10 cellular contexts compared by ENCODE assay signal in the genomic region with DNA sequence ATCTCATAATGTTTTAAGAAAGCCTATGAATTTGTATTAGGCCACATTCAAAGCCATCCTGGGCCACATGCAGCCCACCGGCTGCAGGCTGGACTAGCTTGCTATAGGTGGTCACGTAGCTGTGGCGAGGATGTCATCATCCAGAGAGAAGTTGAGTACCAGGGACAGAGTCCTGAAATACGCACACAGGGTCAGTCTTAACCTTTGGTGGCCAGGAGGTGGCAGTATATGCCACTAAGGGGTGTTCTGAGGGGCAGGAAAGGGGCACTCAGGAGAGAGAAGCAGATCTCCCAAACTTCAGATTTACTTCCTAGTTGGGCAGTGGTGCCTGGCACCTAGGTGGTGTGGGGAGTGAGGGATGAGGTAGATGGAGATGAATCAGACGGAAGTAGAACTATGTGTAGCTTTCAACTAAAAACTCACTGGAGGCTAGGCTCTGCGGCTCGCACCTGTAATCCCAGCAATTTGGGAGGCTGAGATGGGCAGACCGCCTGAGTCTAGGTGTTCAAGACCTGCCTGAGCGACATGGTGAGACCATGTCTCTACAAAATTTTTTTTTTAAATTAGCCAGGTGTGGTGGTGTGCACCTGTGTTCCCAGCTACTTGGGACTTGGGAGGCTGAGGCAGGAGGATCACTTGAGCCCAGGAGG. TPM values are rescaled to one million over a fixed set of nuclear protein-coding genes. Genes with fewer than 3 reads are reported as not detected.
DNase-seq lines count a peak whose midpoint lies in the region; ATAC-seq, FAIRE-seq and TF ChIP-seq lines count a peak whose summit lies in the region.
"Had no signal": no experiment of that assay in that cellular context is flagged by ENCODE, and none has a peak within 500 bp of the region (broad histone marks: within the 10 kb centered on the region; RNA-seq: fewer than 3 reads in every experiment).

No MANE protein-coding gene starts in this region.

- intact Hi-C loops in Calu3 (cut with micrococcal nuclease; ENCODE audit: unreplicated experiment): loop anchor here (1.0 to 5.0 kb wide), 2 partner anchors 36 to 151 kb away; no protein-coding TSS in a partner anchor

- no peaks in the 10 kb centered on the region for H3K9me3 Mint-ChIP-seq in Calu3 (ENCODE audit: low read depth, unreplicated experiment)
- H3K9me3 Mint-ChIP-seq: IgD-negative memory B cell had no signal

- no peak overlapping the region for H3K27ac Mint-ChIP-seq in Calu3 (ENCODE audit: unreplicated experiment)
- H3K27ac Mint-ChIP-seq: IgD-negative memory B cell had no signal

- H3K4me3 Mint-ChIP-seq in Calu3 (ENCODE audit: low read depth, unreplicated experiment): no peak overlapping the region
- H3K4me3 Mint-ChIP-seq: IgD-negative memory B cell had no signal

- CTCF ChIA-PET in Calu3 (lab: Charles Lee): interaction anchor here (0.6 to 3.8 kb wide), 8 partner anchors 10 to 91 kb away, joined by 4 to 51 read pairs (median 6); no protein-coding TSS in a partner anchor
- CTCF ChIA-PET in HEK293T (lab: Yijun Ruan, JAX): interaction anchor here (0.6 to 7.0 kb wide), 17 partner anchors 9 to 1082 kb away, joined by 3 to 114 read pairs (median 3); no protein-coding TSS in a partner anchor

- POLR2A ChIA-PET in HEK293T (lab: Yijun Ruan, JAX): no interaction called here

- no peak overlapping the region for H3K4me3 ChIP-seq in epithelial cell of esophagus (ENCODE audit: low read length)

- peaks cover 29% of the 10 kb centered on the region for H3K4me1 Mint-ChIP-seq in Calu3 (ENCODE audit: low read depth, unreplicated experiment)

- no peak for FAIRE-seq in urothelium cell line (lab: Jason Lieb, UNC)

- DNase-seq in Calu3: peak; percentile 73
- DNase-seq in HEK293T (ENCODE audit: extremely low spot score): peak; percentile 86
- DNase-seq in NCI-H460 (ENCODE audit: extremely low read depth, low read depth): peak; percentile 72
- peak; percentile 29 to 46 for DNase-seq in activated CD4-positive, alpha-beta T cell treated with anti-CD3 and anti-CD28 coated beads, Interleukin-2, amount 50 U/mL, for 48 hours
- peak; percentile 67 for DNase-seq in epithelial cell of esophagus (ENCODE audit: low read depth)
- DNase-seq in middle frontal gyrus (ENCODE audit: extremely low spot score, low spot score): peak; percentile 31
- DNase-seq in urothelium cell line (ENCODE audit: low spot score): peak; percentile 74

- no peak for ATAC-seq in GM18511 (IDR thresholded peaks at IDR 0.05; ENCODE audit: unreplicated experiment)

- peaks cover 4% of the 10 kb centered on the region for H3K36me3 Mint-ChIP-seq in Calu3 (ENCODE audit: insufficient read depth, unreplicated experiment)

- peaks cover 61% of the 10 kb centered on the region for H3K27me3 Mint-ChIP-seq in Calu3 (ENCODE audit: unreplicated experiment)

- TF ChIP-seq CTCF in Calu3 (IDR thresholded peaks at IDR 0.05; ENCODE audit: unreplicated experiment) (peak; percentile 92), epithelial cell of esophagus (IDR thresholded peaks at IDR 0.05; ENCODE audit: insufficient read depth, low read depth, low read length, missing control alignments) (peak; percentile 77)

- BruUV-seq in Calu3 (replicated peaks; lab: Mats Ljungman, UMichigan): no TSS peak

TF ChIP-seq in HEK293T, 16 proteins besides CTCF, POLR2A, EP300 and RAD21:
- no peak for TF ChIP-seq NFRKB (IDR thresholded peaks at IDR 0.05)
- peak; percentile 35; the same call in 1 of the 2 replicates for TF ChIP-seq CTBP1 (IDR thresholded peaks at IDR 0.05; ENCODE audit: borderline replicate concordance)
- TF ChIP-seq FOXA1 (IDR thresholded peaks at IDR 0.05): no peak
- no peak for TF ChIP-seq BHLHE40 (IDR thresholded peaks at IDR 0.05; ENCODE audit: borderline replicate concordance)

RNA-seq across cellular contexts. Expression of a gene that starts 16.3 kb away (rescaled TPM):
- total RNA-seq in Calu3 (2022): 42.1 and 44.0 TPM in 2 replicates
- 0.06 and 0.27 TPM in 2 replicates for total RNA-seq in NCI-H460 (2014; rRNA removed; shearing (Covaris generic))
- 0.56 and 0.84 TPM in 2 replicates for polyA plus RNA-seq in NCI-H460 (2014; cell fraction: nucleus; rRNA removed)

RNA-seq across cellular contexts. Expression of a gene that starts 32.4 kb away (rescaled TPM):
- total RNA-seq in Calu3 (2022): 14.2 TPM in 2 replicates
- total RNA-seq in NCI-H460 (2014; rRNA removed; shearing (Covaris generic)): not detected in 2 replicates
- polyA plus RNA-seq in NCI-H460 (2014; cell fraction: nucleus; rRNA removed): not detected in 2 replicates
- total RNA-seq: skeletal muscle tissue had no signal
- polyA plus RNA-seq: IgD-negative memory B cell had no signal

Comparison
In these comparisons a context has a peak if more than half of its experiments do, and no peak if none do; other contexts are left out.
1. DNase-seq: peak in every context shown above with its lines; median percentile 86 in HEK293T; 74 in urothelium cell line; 73 in Calu3; 72 in NCI-H460; 67 in epithelial cell of esophagus; 38 in activated CD4-positive, alpha-beta T cell treated with anti-CD3 and anti-CD28 coated beads, Interleukin-2, amount 50 U/mL, for 48 hours; 31 in middle frontal gyrus.
2. RNA of a gene that starts 16.3 kb away (total RNA-seq): 42.1 to 44.0 TPM in Calu3; 0.06 to 0.27 TPM in NCI-H460; every median in the first group is over 10 times any median in the second.
3. RNA of a gene that starts 32.4 kb away (total RNA-seq): 14.2 TPM in Calu3; not detected in NCI-H460; every median in the first group is over 10 times any median in the second.